Comparison of ENCODE assay signal across 26 cellular contexts in the genomic region with DNA sequence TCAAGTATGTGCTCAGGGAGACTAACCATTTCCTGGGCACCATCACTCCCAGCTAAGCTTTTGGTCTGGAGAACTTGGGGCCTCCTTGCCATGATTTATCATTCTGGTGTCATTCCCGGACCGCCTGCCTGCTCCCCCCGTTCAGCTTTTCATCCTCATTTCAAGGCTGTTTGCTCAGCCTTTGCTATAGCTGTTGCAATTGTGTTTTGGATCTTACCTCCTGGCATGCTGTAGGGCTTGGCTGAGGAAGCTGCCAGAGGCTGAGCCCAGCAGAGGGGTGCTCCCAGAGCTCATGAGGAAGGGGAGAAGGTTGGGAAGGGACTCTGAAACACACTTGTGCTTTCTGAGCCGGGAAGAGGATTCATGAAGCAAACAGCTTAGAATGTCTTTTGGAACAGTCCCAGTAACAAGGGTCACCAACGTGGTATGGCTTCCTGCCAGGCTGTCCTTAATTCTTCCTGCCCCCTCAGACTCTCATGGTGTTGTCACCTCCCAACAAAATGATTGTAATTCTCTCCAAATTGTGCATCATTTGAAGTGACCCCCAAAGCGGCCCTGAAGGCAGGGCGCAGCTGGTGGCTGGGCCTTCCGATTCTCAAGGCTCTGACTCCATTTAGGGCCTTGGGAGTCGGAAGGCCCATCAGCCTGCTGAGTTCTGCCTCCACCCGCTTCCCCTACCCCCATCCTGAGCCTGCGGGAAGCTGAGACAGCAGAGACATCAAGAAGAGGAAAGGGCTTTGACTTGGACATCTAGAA.
DNase-seq lines count a peak whose midpoint lies in the region; ATAC-seq, FAIRE-seq and TF ChIP-seq lines count a peak whose summit lies in the region.
"Had no signal": no experiment of that assay in that cellular context is flagged by ENCODE, and none has a peak within 500 bp of the region (broad histone marks: within the 10 kb centered on the region; RNA-seq: fewer than 3 reads in every experiment).

No MANE protein-coding gene starts in this region.

- no peak for TF ChIP-seq RAD21 in IMR-90 (IDR thresholded peaks at IDR 0.05; ENCODE audit: low read length)
- no peak for TF ChIP-seq RAD21 in K562 (CRISPR knock-in tag; conservative IDR thresholded peaks at IDR 0.05 in 1 of 2, IDR thresholded peaks at IDR 0.05 in 1 of 2)

- dilution Hi-C loops in IMR-90 (cut with HindIII; ENCODE audit: low sequenced_read_pairs, unreplicated experiment), result no loop called here

- intact Hi-C loops in IMR-90 (cut with micrococcal nuclease) (loop anchor here (5.0 kb wide), 1 partner anchor 77 kb away; no protein-coding TSS in a partner anchor), K562 (cut with micrococcal nuclease) (no loop called here), right lobe of liver (cut with DNase I) (no loop called here), sciatic nerve (cut with DNase I) (no loop called here)

- TF ChIP-seq CTCF in IMR-90 (conservative IDR thresholded peaks at IDR 0.05; ENCODE audit: low read depth, low read length), result no peak
- no peak for TF ChIP-seq CTCF in K562 (IDR thresholded peaks at IDR 0.05 in 2 of 3, conservative IDR thresholded peaks at IDR 0.05 in 1 of 3; ENCODE audit: insufficient read depth in 2 of 3, low read depth in 1 of 3, low read length in 3 of 3)
- TF ChIP-seq CTCF in right lobe of liver (IDR thresholded peaks at IDR 0.05), result no peak

- no peak overlapping the region for H3K23ac ChIP-seq in IMR-90 (ENCODE audit: low read depth, low read length)

- no peak overlapping the region for H3K56ac ChIP-seq in IMR-90 (ENCODE audit: extremely low read depth, insufficient read depth, low read length)

- TF ChIP-seq POLR2A in IMR-90 (IDR thresholded peaks at IDR 0.05; ENCODE audit: low read depth, low read length) (no peak), K562 (conservative IDR thresholded peaks at IDR 0.05) (no peak), right lobe of liver (IDR thresholded peaks at IDR 0.05) (no peak)

- H4K20me1 ChIP-seq in IMR-90 (ENCODE audit: insufficient read depth, low read length) (no peaks in the 10 kb centered on the region), K562 (replicated peaks; ENCODE audit: control insufficient read depth, insufficient read depth, low read length) (no peaks in the 10 kb centered on the region)

- CTCF ChIA-PET in IMR-90 (lab: Yijun Ruan, JAX) (interaction anchor here (0.5 kb wide), 1 partner anchor 240 kb away, joined by 3 read pairs; no protein-coding TSS in a partner anchor), K562 (lab: Yijun Ruan, JAX; ENCODE audit: low intra/inter-chr PET ratio) (no interaction called here)

- peaks cover 0 to 2% (median 0%) of the 10 kb centered on the region in 4 donors for H3K4me1 Mint-ChIP-seq in naive thymus-derived CD8-positive, alpha-beta T cell

- no peak overlapping the region for H2AK9ac ChIP-seq in IMR-90 (replicated peaks; ENCODE audit: low read depth, low read length, poor library complexity)

- no peak overlapping the region for H3K4me3 ChIP-seq in IMR-90 (ENCODE audit: insufficient read depth, low read depth, low read length)
- no peak overlapping the region for H3K4me3 ChIP-seq in K562
- no peak overlapping the region for H3K4me3 ChIP-seq in right lobe of liver
- H3K4me3 ChIP-seq: gastroesophageal sphincter, GM12878, left ventricle myocardium inferior, stomach, upper lobe of left lung had no signal

- H3K14ac ChIP-seq in IMR-90 (replicated peaks; ENCODE audit: low read depth, low read length), result no peak overlapping the region

- no peak overlapping the region; the same call in 1 of the 2 replicates for H3K4ac ChIP-seq in IMR-90 (ENCODE audit: low read depth, low read length)

- H3K9me1 ChIP-seq in IMR-90 (ENCODE audit: insufficient read depth, low read length), result peaks cover 4% of the 10 kb centered on the region
- no peaks in the 10 kb centered on the region for H3K9me1 ChIP-seq in K562 (ENCODE audit: control insufficient read depth, insufficient read depth, low read length)

- H4K5ac ChIP-seq in IMR-90 (ENCODE audit: low read depth, low read length), result no peak overlapping the region

- H2AFZ ChIP-seq in IMR-90 (replicated peaks; ENCODE audit: low read length, poor library complexity), result peak overlapping the region; percentile 55
- peak overlapping the region; percentile 77 for H2AFZ ChIP-seq in K562 (ENCODE audit: low read depth, low read length)

- H4K8ac ChIP-seq in IMR-90 (ENCODE audit: low read depth in 2 of 2, low read length in 2 of 2), result no peak overlapping the region; a peak in 1 of 4 replicates

- no peak overlapping the region; the same call in 1 of the 2 replicates for H2AK5ac ChIP-seq in IMR-90 (ENCODE audit: low read depth, low read length)

- no peak overlapping the region for H3K18ac ChIP-seq in IMR-90 (ENCODE audit: low read depth, low read length)

- H2BK15ac ChIP-seq in IMR-90 (ENCODE audit: low read depth, low read length), result no peak overlapping the region

- ATAC-seq in IMR-90 (ENCODE audit: low read depth) (no peak), K562 (no peak), right lobe of liver (peak; percentile 4 to 38 (median 33)), sciatic nerve (peak; percentile 18), GM18498 (IDR thresholded peaks at IDR 0.05; ENCODE audit: unreplicated experiment) (no peak)
- no peak for ATAC-seq in naive thymus-derived CD8-positive, alpha-beta T cell
- ATAC-seq: gastroesophageal sphincter, T-helper 17 cell had no signal

- H3K27me3 ChIP-seq in IMR-90 (ENCODE audit: control insufficient read depth, insufficient read depth, low read length) (no peaks in the 10 kb centered on the region), K562 (ENCODE audit: control insufficient read depth in 2 of 2, insufficient read depth in 2 of 2, low read length in 2 of 2) (no peaks in the 10 kb centered on the region), right lobe of liver (no peaks in the 10 kb centered on the region)
- H3K27me3 ChIP-seq: gastroesophageal sphincter, stomach, upper lobe of left lung had no signal

- no peak for FAIRE-seq in K562 (lab: Jason Lieb, UNC)
- FAIRE-seq: GM12878, small intestine had no signal

- no peak for TF ChIP-seq EP300 in K562 (IDR thresholded peaks at IDR 0.05; ENCODE audit: low read length)

- H3K27ac Mint-ChIP-seq in naive thymus-derived CD8-positive, alpha-beta T cell, result no peak overlapping the region
- H3K27ac Mint-ChIP-seq: T-helper 17 cell had no signal

- H3K36me3 ChIP-seq in IMR-90 (ENCODE audit: control insufficient read depth, insufficient read depth, low read length) (no peaks in the 10 kb centered on the region), K562 (ENCODE audit: control insufficient read depth, insufficient read depth, low read length) (no peaks in the 10 kb centered on the region), right lobe of liver (no peaks in the 10 kb centered on the region)
- H3K36me3 ChIP-seq: gastroesophageal sphincter, left ventricle myocardium inferior, stomach, upper lobe of left lung had no signal

- no peak overlapping the region for H3K9ac ChIP-seq in IMR-90 (ENCODE audit: low read depth, low read length)
- H3K9ac ChIP-seq in K562 (ENCODE audit: insufficient read depth in 1 of 2, low read depth in 2 of 2, low read length in 2 of 2), result no peak overlapping the region; a peak in 1 of 4 replicates

- POLR2A ChIA-PET in IMR-90 (lab: Charles Lee; ENCODE audit: unreplicated experiment) (no interaction called here), K562 (lab: Yijun Ruan, JAX) (interaction anchor here (0.7 kb wide), 1 partner anchor 46 kb away, joined by 3 read pairs; no protein-coding TSS in a partner anchor)
- POLR2A ChIA-PET in naive thymus-derived CD8-positive, alpha-beta T cell (lab: Charles Lee), result no interaction called here

- H3K79me2 ChIP-seq in K562 (ENCODE audit: control insufficient read depth, insufficient read depth, low read length), result no peaks in the 10 kb centered on the region

- peaks cover 0 to 6% (median under 1%) of the 10 kb centered on the region in 3 donors for H3K36me3 Mint-ChIP-seq in naive thymus-derived CD8-positive, alpha-beta T cell
- H3K36me3 Mint-ChIP-seq: CD4-positive, alpha-beta memory T cell had no signal

- no peak overlapping the region for H2BK5ac ChIP-seq in IMR-90 (ENCODE audit: low read depth, low read length, poor library complexity, severe bottlenecking)

- no peak overlapping the region for H3K4me2 ChIP-seq in IMR-90 (ENCODE audit: low read depth, low read length)
- peak overlapping the region; percentile 61; the same call in 1 of the 2 replicates for H3K4me2 ChIP-seq in K562 (ENCODE audit: insufficient read depth, low read length)

- H3K9me3 ChIP-seq in IMR-90 (ENCODE audit: control insufficient read depth, insufficient read depth, low read length) (no peaks in the 10 kb centered on the region), K562 (replicated peaks; ENCODE audit: control insufficient read depth, insufficient read depth, low read depth, low read length) (no peaks in the 10 kb centered on the region), right lobe of liver (no peaks in the 10 kb centered on the region)
- H3K9me3 ChIP-seq: gastroesophageal sphincter, stomach, upper lobe of left lung had no signal

- BruUV-seq in IMR-90 (replicated peaks; lab: Mats Ljungman, UMichigan), result no TSS peak
- no TSS peak for BruUV-seq in K562 (replicated peaks; lab: Mats Ljungman, UMichigan)

- H2BK120ac ChIP-seq in IMR-90 (ENCODE audit: low read depth, low read length), result no peak overlapping the region

- H3K4me3 Mint-ChIP-seq in naive thymus-derived CD8-positive, alpha-beta T cell, result no peak overlapping the region
- H3K4me3 Mint-ChIP-seq: T-helper 17 cell had no signal

- H4K91ac ChIP-seq in IMR-90 (ENCODE audit: insufficient read depth, low read depth, low read length), result no peak overlapping the region

- peaks cover 0 to 10% (median 2%) of the 10 kb centered on the region in 5 donors for H3K27me3 Mint-ChIP-seq in naive thymus-derived CD8-positive, alpha-beta T cell
- H3K27me3 Mint-ChIP-seq: CD4-positive, alpha-beta memory T cell; T-helper 17 cell had no signal

- DNase-seq in IMR-90 (no peak), K562 (ENCODE audit: extremely low read depth in 1 of 4, low spot score in 3 of 4) (no peak), right lobe of liver (no peak), sciatic nerve (ENCODE audit: low spot score) (no peak), NCI-H2081 treated with DMSO at 0.1 percent for 48 hours (lab: John Stamatoyannopoulos, UW) (no peak)
- no peak for DNase-seq in naive thymus-derived CD8-positive, alpha-beta T cell
- no peak for DNase-seq in stimulated activated CD4-positive, alpha-beta T cell treated with anti-CD3 and anti-CD28 coated beads, Interleukin-2, amount 100 ng/mL, for 48 hours
- DNase-seq: activated CD4-positive, alpha-beta T cell treated with anti-CD3 and anti-CD28 coated beads, Interleukin-2, amount 50 U/mL, for 1 hour; activated CD8-positive, alpha-beta memory T cell treated with anti-CD3 and anti-CD28 coated beads, Interleukin-2, amount 50 U/mL, for 48 hours; activated effector memory CD4-positive, alpha-beta T cell treated with anti-CD3 and anti-CD28 coated beads, Interleukin-2, amount 50 U/mL, for 16 hours; amniotic stem cell; CD4-positive, alpha-beta memory T cell; DMS153; left ventricle myocardium inferior; MV-4-11; NCI-H187; NCI-H510A treated with DMSO at 0.1 percent for 48 hours; stimulated activated CD4-positive, alpha-beta T cell treated with anti-CD3 and anti-CD28 coated beads, Interleukin-4, amount 100 ng/mL, for 24 hours; stomach; T-helper 17 cell had no signal

- H3K79me1 ChIP-seq in IMR-90 (ENCODE audit: low read depth in 1 of 2, low read length in 2 of 2), result no peaks in the 10 kb centered on the region

- no peak overlapping the region for H2BK20ac ChIP-seq in IMR-90 (ENCODE audit: low read depth, low read length)

- in situ Hi-C loops in IMR-90 (cut with MboI; ENCODE audit: low sequenced_read_pairs), result no loop called here
- in situ Hi-C loops in K562 (cut with MboI), result no loop called here

- H3K27ac ChIP-seq in IMR-90 (ENCODE audit: insufficient read depth, low read length), result no peak overlapping the region
- no peak overlapping the region for H3K27ac ChIP-seq in K562 (ENCODE audit: extremely low read depth, low read depth, low read length)
- peak overlapping the region in 1 of 3 donors; percentile 59 for H3K27ac ChIP-seq in right lobe of liver
- H3K27ac ChIP-seq: gastroesophageal sphincter, left ventricle myocardium inferior, stomach, VCaP had no signal

- H3K4me1 ChIP-seq in IMR-90 (ENCODE audit: control insufficient read depth, insufficient read depth, low read length), result peaks cover 15% of the 10 kb centered on the region
- H3K4me1 ChIP-seq in K562 (replicated peaks in 1 of 2; ENCODE audit: control insufficient read depth in 2 of 2, insufficient read depth in 2 of 2, low read length in 2 of 2), result peaks cover 0 to 5% of the 10 kb centered on the region in 2 experiments; a peak in 3 of 5 replicates
- H3K4me1 ChIP-seq in right lobe of liver, result peaks cover 0 to 38% (median 0%) of the 10 kb centered on the region in 4 donors
- H3K4me1 ChIP-seq: stomach had no signal

- H3K9me3 Mint-ChIP-seq in naive thymus-derived CD8-positive, alpha-beta T cell, result peaks cover 0 to 11% (median 2%) of the 10 kb centered on the region in 9 donors

- WGBS in IMR-90 (ENCODE audit: extremely low coverage in 2 of 2, insufficient read length in 1 of 2), 2 experiments, result 44% methylated on average over 3 of the region's 11 CpGs; no CpG with 5 or more reads in 1 of the 2 experiments
- WGBS in K562 (ENCODE audit: insufficient coverage, low coverage, missing lambda C conversion rate), result 37% methylated on average over 9 of the region's 11 CpGs
- WGBS in right lobe of liver (ENCODE audit: insufficient coverage, low coverage, low lambda C conversion rate, missing lambda C conversion rate), result 42% methylated on average over 6 of the region's 11 CpGs

Comparison
In these comparisons a context has a peak if more than half of its experiments do, and no peak if none do; other contexts are left out.
1. ATAC-seq: peak in right lobe of liver (4 of 4) and sciatic nerve (single experiment); none in IMR-90 (single experiment), K562 (single experiment), naive thymus-derived CD8-positive, alpha-beta T cell (0 of 2) and GM18498 (single experiment).